ENCODE assay signal across 9 cellular contexts in the genomic region with DNA sequence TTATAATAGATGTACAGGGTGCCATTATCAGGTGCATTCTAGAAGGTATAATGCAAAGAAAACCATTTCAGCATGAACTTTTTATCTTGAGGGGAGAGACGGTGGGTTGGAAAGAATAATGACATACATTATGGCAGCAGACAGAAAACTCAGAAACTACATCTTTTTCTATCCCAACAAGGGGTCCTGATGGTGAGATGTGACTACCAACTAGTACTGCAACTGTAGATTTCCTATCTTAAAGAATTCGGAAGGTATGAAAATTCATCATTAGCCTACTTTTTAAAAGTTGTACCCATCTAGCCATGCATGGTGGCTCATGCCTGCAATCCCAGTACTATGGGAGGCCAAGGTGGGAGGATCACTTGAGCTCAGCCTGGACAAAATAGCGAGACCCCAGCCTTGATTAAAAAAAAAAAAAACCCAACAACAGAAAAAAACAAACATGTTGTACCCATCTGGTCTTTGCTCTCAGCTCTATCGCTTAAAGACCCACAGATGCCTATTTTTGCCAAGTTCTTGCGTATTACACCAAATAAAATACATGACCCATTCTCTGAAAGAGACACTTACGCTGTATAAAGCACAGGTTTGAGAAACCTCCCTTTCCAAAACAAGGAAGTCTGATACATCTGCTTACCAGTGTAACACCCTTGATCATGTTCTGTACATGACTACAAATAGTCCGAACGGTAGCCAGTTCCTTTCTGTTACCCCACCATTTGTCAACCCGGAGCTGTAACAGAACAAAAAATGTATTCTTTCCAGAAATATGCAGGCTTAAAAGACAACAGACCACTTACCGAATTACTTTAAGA. TPM values are rescaled to one million over a fixed set of nuclear protein-coding genes. Genes with fewer than 3 reads are reported as not detected.
A peak's percentile ranks its signal among the peaks of the same experiment; 100 is the strongest.
DNase-seq lines count a peak whose midpoint lies in the region; TF ChIP-seq lines count a peak whose summit lies in the region.
"Had no signal": no experiment of that assay in that cellular context is flagged by ENCODE, and none has a peak within 500 bp of the region (broad histone marks: within the 10 kb centered on the region; RNA-seq: fewer than 3 reads in every experiment).

No MANE protein-coding gene starts in this region.

- H3K4me1 ChIP-seq in SJSA1 (replicated peaks) (peaks cover 7% of the 10 kb centered on the region), fibroblast of lung (ENCODE audit: control insufficient read depth, extremely low read depth, insufficient read depth, low read length) (peaks cover 10% of the 10 kb centered on the region), sigmoid colon (peaks cover 0 to 40% (median 36%) of the 10 kb centered on the region in 4 donors)

- H3K79me2 ChIP-seq in fibroblast of lung (ENCODE audit: control insufficient read depth, insufficient read depth, low read length): peaks cover 39% of the 10 kb centered on the region

- TF ChIP-seq EP300 in sigmoid colon (IDR thresholded peaks at IDR 0.05): no peak

- H4K20me1 ChIP-seq in fibroblast of lung (ENCODE audit: control insufficient read depth, extremely low read depth, insufficient read depth, low read length): peaks cover 1% of the 10 kb centered on the region

- H3K4me3 ChIP-seq in SJSA1: peak overlapping the region; percentile 82
- H3K4me3 ChIP-seq in fibroblast of lung (replicated peaks in 1 of 4; ENCODE audit: control extremely low read depth in 1 of 4, insufficient read depth in 1 of 4, low read depth in 3 of 4, low read length in 4 of 4): peak overlapping the region; percentile 85 to 100 (median 96)
- H3K4me3 ChIP-seq in sigmoid colon: peak overlapping the region; percentile 70 to 79 (median 74)

- peak overlapping the region; percentile 98 for H3K9ac ChIP-seq in fibroblast of lung (ENCODE audit: insufficient read depth, low read length)

- TF ChIP-seq POLR2A in GM18951 (IDR thresholded peaks at IDR 0.05; ENCODE audit: extremely low read depth, insufficient read depth, insufficient read length): peak; percentile 20
- no peak for TF ChIP-seq POLR2A in sigmoid colon (IDR thresholded peaks at IDR 0.05)

- no peak overlapping the region for H3K27ac ChIP-seq in SJSA1
- peak overlapping the region; percentile 95 for H3K27ac ChIP-seq in fibroblast of lung (ENCODE audit: insufficient read depth, low read length)
- H3K27ac ChIP-seq in sigmoid colon: peak overlapping the region; percentile 97 to 98 (median 98)

- H3K36me3 ChIP-seq in SJSA1 (peaks cover 67% of the 10 kb centered on the region), fibroblast of lung (ENCODE audit: control insufficient read depth, insufficient read depth, low read length) (peaks cover 6% of the 10 kb centered on the region), sigmoid colon (peaks cover 8 to 63% (median 52%) of the 10 kb centered on the region in 4 donors)

- H3K27me3 ChIP-seq in SJSA1 (replicated peaks) (no peaks in the 10 kb centered on the region), fibroblast of lung (ENCODE audit: control insufficient read depth, insufficient read depth, low read length) (no peaks in the 10 kb centered on the region), sigmoid colon (no peaks in the 10 kb centered on the region)

- H3K9me3 ChIP-seq in SJSA1 (replicated peaks) (no peaks in the 10 kb centered on the region), fibroblast of lung (ENCODE audit: control insufficient read depth, insufficient read depth, low read depth, low read length) (no peaks in the 10 kb centered on the region), sigmoid colon (no peaks in the 10 kb centered on the region)

- 48 to 70% methylated on average over 10 of the region's 10 CpGs for WGBS in sigmoid colon, 2 donors

- DNase-seq in SJSA1 (ENCODE audit: low read depth in 1 of 2, low spot score in 2 of 2) (no peak), fibroblast of lung (ENCODE audit: low read depth in 2 of 2) (no peak), sigmoid colon (no peak), hepatic stellate cell (ENCODE audit: low spot score) (no peak), T1000 (lab: John Stamatoyannopoulos, UW) (no peak), mesenteric fat pad (ENCODE audit: low spot score) (no peak), cerebellar nuclear complex (lab: John Stamatoyannopoulos, UW) (no peak)

- H2AFZ ChIP-seq in fibroblast of lung (ENCODE audit: low read length): no peak overlapping the region

- peak overlapping the region; percentile 98 for H3K4me2 ChIP-seq in fibroblast of lung (ENCODE audit: extremely low read depth, insufficient read depth, low read length)

- intact Hi-C loops in sigmoid colon (cut with DNase I): loop anchor here (5.0 kb wide), 3 partner anchors 90 to 240 kb away; partner anchors contain the start of genes RFC1, SMIM14 and UBE2K

- TF ChIP-seq CTCF in fibroblast of lung (conservative IDR thresholded peaks at IDR 0.05 in 1 of 2, IDR thresholded peaks at IDR 0.05 in 1 of 2; ENCODE audit: low read depth in 1 of 2, low read length in 2 of 2) (no peak), sigmoid colon (IDR thresholded peaks at IDR 0.05) (no peak)

- in situ Hi-C loops in GM18951 (cut with MboI; ENCODE audit: low sequenced_read_pairs, unreplicated experiment): no loop called here

RNA-seq across cellular contexts. Expression of gene RPL9, which starts 1.6 kb away (rescaled TPM):
- total RNA-seq in SJSA1 (2014; rRNA removed; shearing (Covaris generic)): 868 and 1,737 TPM in 2 replicates
- 2,253 and 4,642 TPM in 2 replicates for total RNA-seq in fibroblast of lung
- 1,161 and 1,426 TPM in 2 replicates for polyA plus RNA-seq in fibroblast of lung
- 895 and 1,568 TPM in 2 replicates for polyA plus RNA-seq in fibroblast of lung (2012)
- 6.9 and 14.9 TPM in 2 replicates for polyA minus RNA-seq in fibroblast of lung (ENCODE audit: low replicate concordance)
- over 10,000 TPM in 1 of 4 donors, 1,000 to 10,000 TPM in 3; 4,848 to 14,511 (median 7,301) TPM for total RNA-seq in sigmoid colon
- 1,000 to 10,000 TPM; 1,915 to 4,730 (median 2,671) TPM for polyA plus RNA-seq in sigmoid colon
- 1,339 TPM for total RNA-seq in mesenteric fat pad

RNA-seq across cellular contexts. Expression of gene LIAS, which starts 1.7 kb away (rescaled TPM):
- 4.8 and 8.2 TPM in 2 replicates for total RNA-seq in SJSA1 (2014; rRNA removed; shearing (Covaris generic))
- total RNA-seq in fibroblast of lung (8.0 and 8.6 TPM in 2 replicates), sigmoid colon (10 to 100 TPM; 16.1 to 24.8 (median 18.8) TPM), mesenteric fat pad (8.4 TPM)
- polyA plus RNA-seq in fibroblast of lung (7.1 and 9.6 TPM in 2 replicates), sigmoid colon (10 to 100 TPM; 20.7 to 24.0 (median 23.4) TPM)
- 5.4 and 5.5 TPM in 2 replicates for polyA plus RNA-seq in fibroblast of lung (2012)
- polyA minus RNA-seq in fibroblast of lung (ENCODE audit: low replicate concordance): 0.55 TPM in 1 of 2 replicates, not detected in the other

RNA-seq across cellular contexts. Expression of gene KLB, which starts 50.4 kb away (rescaled TPM):
- not detected in 2 replicates for total RNA-seq in SJSA1 (2014; rRNA removed; shearing (Covaris generic))
- total RNA-seq in fibroblast of lung: not detected in 2 replicates
- not detected in 2 replicates for polyA plus RNA-seq in fibroblast of lung
- polyA plus RNA-seq in fibroblast of lung (2012): 0.01 TPM in 1 of 2 replicates, not detected in the other
- polyA minus RNA-seq in fibroblast of lung (ENCODE audit: low replicate concordance): not detected in 2 replicates
- total RNA-seq in sigmoid colon: 1 to 10 TPM in 1 of 4 donors, under 1 TPM in 1, not detected in 2; 0.16 to 1.4 TPM
- polyA plus RNA-seq in sigmoid colon: 1 to 10 TPM in 2 of 3 donors, under 1 TPM in 1; 0.55 to 1.6 (median 1.2) TPM
- 7.4 TPM for total RNA-seq in mesenteric fat pad
- total RNA-seq: RPMI7951 had no signal
